ENCODE assay signal across 1 cellular context in the genomic region with DNA sequence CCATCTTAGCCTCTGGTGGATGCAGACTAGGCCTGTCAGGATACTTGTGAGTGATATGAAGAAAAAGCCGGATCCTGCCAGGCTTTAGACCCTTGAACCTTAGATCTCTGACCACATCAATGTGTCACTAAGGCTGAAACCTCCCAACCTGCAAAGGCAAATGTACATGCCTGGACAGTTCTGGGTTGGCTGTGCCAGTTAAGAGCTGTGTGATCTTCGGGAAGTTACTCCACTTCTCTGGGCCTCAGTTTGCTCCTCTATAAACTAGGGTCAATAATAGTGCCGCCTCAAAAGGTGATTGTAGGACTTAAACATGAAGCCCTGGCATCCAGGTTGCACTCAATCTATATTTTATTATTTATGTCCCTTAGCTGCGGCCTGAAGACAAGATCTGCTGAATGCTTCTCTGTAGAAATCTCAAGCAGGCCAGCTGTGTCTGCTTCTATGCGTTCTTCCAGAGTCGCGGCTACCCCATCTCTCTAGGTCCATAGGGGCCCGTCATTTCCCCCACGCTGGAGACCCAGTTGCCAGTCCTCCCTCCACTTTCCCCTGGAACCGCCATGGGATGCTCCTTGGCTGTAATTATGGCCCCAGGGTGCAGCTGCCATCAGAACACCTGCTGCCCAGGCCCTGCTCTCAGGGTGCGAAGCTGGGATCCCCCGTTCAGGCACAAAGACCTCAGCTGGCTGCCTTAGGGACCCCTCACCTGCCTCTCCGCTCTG.
TF ChIP-seq lines count a peak whose summit lies in the region.

No MANE protein-coding gene starts in this region.

TF ChIP-seq in GM23338, 12 proteins besides CTCF, POLR2A, EP300 and RAD21 (continued from another document):
- TF ChIP-seq, protein P1, sequence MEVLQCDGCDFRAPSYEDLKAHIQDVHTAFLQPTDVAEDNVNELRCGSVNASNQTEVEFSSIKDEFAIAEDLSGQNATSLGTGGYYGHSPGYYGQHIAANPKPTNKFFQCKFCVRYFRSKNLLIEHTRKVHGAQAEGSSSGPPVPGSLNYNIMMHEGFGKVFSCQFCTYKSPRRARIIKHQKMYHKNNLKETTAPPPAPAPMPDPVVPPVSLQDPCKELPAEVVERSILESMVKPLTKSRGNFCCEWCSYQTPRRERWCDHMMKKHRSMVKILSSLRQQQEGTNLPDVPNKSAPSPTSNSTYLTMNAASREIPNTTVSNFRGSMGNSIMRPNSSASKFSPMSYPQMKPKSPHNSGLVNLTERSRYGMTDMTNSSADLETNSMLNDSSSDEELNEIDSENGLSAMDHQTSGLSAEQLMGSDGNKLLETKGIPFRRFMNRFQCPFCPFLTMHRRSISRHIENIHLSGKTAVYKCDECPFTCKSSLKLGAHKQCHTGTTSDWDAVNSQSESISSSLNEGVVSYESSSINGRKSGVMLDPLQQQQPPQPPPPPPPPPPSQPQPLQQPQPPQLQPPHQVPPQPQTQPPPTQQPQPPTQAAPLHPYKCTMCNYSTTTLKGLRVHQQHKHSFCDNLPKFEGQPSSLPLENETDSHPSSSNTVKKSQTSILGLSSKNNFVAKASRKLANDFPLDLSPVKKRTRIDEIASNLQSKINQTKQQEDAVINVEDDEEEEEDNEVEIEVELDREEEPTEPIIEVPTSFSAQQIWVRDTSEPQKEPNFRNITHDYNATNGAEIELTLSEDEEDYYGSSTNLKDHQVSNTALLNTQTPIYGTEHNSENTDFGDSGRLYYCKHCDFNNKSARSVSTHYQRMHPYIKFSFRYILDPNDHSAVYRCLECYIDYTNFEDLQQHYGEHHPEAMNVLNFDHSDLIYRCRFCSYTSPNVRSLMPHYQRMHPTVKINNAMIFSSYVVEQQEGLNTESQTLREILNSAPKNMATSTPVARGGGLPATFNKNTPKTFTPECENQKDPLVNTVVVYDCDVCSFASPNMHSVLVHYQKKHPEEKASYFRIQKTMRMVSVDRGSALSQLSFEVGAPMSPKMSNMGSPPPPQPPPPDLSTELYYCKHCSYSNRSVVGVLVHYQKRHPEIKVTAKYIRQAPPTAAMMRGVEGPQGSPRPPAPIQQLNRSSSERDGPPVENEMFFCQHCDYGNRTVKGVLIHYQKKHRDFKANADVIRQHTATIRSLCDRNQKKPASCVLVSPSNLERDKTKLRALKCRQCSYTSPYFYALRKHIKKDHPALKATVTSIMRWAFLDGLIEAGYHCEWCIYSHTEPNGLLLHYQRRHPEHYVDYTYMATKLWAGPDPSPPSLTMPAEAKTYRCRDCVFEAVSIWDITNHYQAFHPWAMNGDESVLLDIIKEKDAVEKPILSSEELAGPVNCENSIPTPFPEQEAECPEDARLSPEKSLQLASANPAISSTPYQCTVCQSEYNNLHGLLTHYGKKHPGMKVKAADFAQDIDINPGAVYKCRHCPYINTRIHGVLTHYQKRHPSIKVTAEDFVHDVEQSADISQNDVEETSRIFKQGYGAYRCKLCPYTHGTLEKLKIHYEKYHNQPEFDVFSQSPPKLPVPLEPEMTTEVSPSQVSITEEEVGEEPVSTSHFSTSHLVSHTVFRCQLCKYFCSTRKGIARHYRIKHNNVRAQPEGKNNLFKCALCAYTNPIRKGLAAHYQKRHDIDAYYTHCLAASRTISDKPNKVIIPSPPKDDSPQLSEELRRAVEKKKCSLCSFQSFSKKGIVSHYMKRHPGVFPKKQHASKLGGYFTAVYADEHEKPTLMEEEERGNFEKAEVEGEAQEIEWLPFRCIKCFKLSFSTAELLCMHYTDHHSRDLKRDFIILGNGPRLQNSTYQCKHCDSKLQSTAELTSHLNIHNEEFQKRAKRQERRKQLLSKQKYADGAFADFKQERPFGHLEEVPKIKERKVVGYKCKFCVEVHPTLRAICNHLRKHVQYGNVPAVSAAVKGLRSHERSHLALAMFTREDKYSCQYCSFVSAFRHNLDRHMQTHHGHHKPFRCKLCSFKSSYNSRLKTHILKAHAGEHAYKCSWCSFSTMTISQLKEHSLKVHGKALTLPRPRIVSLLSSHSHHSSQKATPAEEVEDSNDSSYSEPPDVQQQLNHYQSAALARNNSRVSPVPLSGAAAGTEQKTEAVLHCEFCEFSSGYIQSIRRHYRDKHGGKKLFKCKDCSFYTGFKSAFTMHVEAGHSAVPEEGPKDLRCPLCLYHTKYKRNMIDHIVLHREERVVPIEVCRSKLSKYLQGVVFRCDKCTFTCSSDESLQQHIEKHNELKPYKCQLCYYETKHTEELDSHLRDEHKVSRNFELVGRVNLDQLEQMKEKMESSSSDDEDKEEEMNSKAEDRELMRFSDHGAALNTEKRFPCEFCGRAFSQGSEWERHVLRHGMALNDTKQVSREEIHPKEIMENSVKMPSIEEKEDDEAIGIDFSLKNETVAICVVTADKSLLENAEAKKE (CRISPR knock-in tag; IDR thresholded peaks at IDR 0.05) = no peak
- no peak for TF ChIP-seq CREB1 (CRISPR knock-in tag; IDR thresholded peaks at IDR 0.05; ENCODE audit: low read depth)
- no peak for TF ChIP-seq ZNF114 (CRISPR knock-in tag; IDR thresholded peaks at IDR 0.05)
- TF ChIP-seq EZH2phosphoT487 (IDR thresholded peaks at IDR 0.05; ENCODE audit: unreplicated experiment) = no peak
- TF ChIP-seq, protein P2, sequence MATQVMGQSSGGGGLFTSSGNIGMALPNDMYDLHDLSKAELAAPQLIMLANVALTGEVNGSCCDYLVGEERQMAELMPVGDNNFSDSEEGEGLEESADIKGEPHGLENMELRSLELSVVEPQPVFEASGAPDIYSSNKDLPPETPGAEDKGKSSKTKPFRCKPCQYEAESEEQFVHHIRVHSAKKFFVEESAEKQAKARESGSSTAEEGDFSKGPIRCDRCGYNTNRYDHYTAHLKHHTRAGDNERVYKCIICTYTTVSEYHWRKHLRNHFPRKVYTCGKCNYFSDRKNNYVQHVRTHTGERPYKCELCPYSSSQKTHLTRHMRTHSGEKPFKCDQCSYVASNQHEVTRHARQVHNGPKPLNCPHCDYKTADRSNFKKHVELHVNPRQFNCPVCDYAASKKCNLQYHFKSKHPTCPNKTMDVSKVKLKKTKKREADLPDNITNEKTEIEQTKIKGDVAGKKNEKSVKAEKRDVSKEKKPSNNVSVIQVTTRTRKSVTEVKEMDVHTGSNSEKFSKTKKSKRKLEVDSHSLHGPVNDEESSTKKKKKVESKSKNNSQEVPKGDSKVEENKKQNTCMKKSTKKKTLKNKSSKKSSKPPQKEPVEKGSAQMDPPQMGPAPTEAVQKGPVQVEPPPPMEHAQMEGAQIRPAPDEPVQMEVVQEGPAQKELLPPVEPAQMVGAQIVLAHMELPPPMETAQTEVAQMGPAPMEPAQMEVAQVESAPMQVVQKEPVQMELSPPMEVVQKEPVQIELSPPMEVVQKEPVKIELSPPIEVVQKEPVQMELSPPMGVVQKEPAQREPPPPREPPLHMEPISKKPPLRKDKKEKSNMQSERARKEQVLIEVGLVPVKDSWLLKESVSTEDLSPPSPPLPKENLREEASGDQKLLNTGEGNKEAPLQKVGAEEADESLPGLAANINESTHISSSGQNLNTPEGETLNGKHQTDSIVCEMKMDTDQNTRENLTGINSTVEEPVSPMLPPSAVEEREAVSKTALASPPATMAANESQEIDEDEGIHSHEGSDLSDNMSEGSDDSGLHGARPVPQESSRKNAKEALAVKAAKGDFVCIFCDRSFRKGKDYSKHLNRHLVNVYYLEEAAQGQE (IDR thresholded peaks at IDR 0.05; ENCODE audit: unreplicated experiment) = no peak
- no peak for TF ChIP-seq POLR2AphosphoS5 (IDR thresholded peaks at IDR 0.05; ENCODE audit: low read depth)
- no peak for TF ChIP-seq EZH2 (IDR thresholded peaks at IDR 0.05; ENCODE audit: low read depth, unreplicated experiment)
